Comparison of ENCODE assay signal across 1 cellular context in genomic region chr1:155910621-155911121, GRCh38.
TF ChIP-seq lines count a peak whose summit lies in the region.

No MANE protein-coding gene starts in this region.

TF ChIP-seq in K562, 482 proteins besides CTCF, POLR2A, EP300 and RAD21 (continued from another document):
- TF ChIP-seq PKNOX1 (IDR thresholded peaks at IDR 0.05) (peak; percentile 33; the same call in 1 of the 2 replicates), SNIP1 (IDR thresholded peaks at IDR 0.05; ENCODE audit: low read depth) (no peak), MNT (conservative IDR thresholded peaks at IDR 0.05) (0 out of 4 replicates have a peak, but pooled peaks of 1 of the 2 experiments have one; percentile 43), E2F4 (CRISPR knock-in tag; IDR thresholded peaks at IDR 0.05; ENCODE audit: low read depth) (no peak)
